Comparison of ENCODE assay signal across 18 cellular contexts in genomic region chr16:9680968-9681367, GRCh38.
DNase-seq lines count a peak whose midpoint lies in the region; ATAC-seq, FAIRE-seq and TF ChIP-seq lines count a peak whose summit lies in the region.
"Had no signal": no experiment of that assay in that cellular context is flagged by ENCODE, and none has a peak within 500 bp of the region (broad histone marks: within the 10 kb centered on the region; RNA-seq: fewer than 3 reads in every experiment).

No MANE protein-coding gene starts in this region.

- no peak overlapping the region for H4K8ac ChIP-seq in H1 (ENCODE audit: extremely low read depth, insufficient read depth, low read length)

- no peak overlapping the region for H2AFZ ChIP-seq in H1 (ENCODE audit: low read length)

- no peak overlapping the region for H3K4ac ChIP-seq in H1 (replicated peaks; ENCODE audit: insufficient read length, low read depth, low read length)

- no peak overlapping the region for H2BK15ac ChIP-seq in H1 (ENCODE audit: low read length)

- no peak for FAIRE-seq in H1 (lab: Jason Lieb, UNC)
- FAIRE-seq: GM12878, GM19239, H54 had no signal

- H3K9me3 Mint-ChIP-seq in activated CD4-positive, alpha-beta memory T cell treated with anti-CD3 and anti-CD28 coated beads, Interleukin-2, amount 10 ng/mL, durations not matched to agents 7 days and 5 days = peaks cover 8% of the 10 kb centered on the region

- no peaks in the 10 kb centered on the region for H4K20me1 ChIP-seq in H1 (replicated peaks in 1 of 2; ENCODE audit: control insufficient read depth in 1 of 2, insufficient read depth in 2 of 2, low read length in 2 of 2)
- H4K20me1 ChIP-seq: BLaER1 treated with 17β-estradiol and CSF1 and Interleukin-3, amounts not matched to agents 10 nM and 100 nM had no signal

- H3K9ac ChIP-seq in HUES64 (ENCODE audit: low read depth, low read length) (peak overlapping the region; percentile 15; the same call in 1 of the 2 replicates), H1 (replicated peaks in 1 of 4; ENCODE audit: extremely low read depth in 1 of 4, low read depth in 3 of 4, low read length in 3 of 4) (no peak overlapping the region)
- H3K9ac ChIP-seq: BLaER1 treated with 17β-estradiol and CSF1 and Interleukin-3, amounts not matched to agents 10 nM and 100 nM had no signal

- no peak overlapping the region for H3K56ac ChIP-seq in H1 (replicated peaks; ENCODE audit: insufficient read length, low read depth, low read length)

- peaks cover 5 to 36% of the 10 kb centered on the region in 2 experiments; a peak in 3 of 4 replicates for H3K79me2 ChIP-seq in H1 (ENCODE audit: control insufficient read depth in 1 of 2, insufficient read depth in 2 of 2, low read length in 2 of 2)

- no peak for TF ChIP-seq RAD21 in H1 (IDR thresholded peaks at IDR 0.05 in 1 of 2, conservative IDR thresholded peaks at IDR 0.05 in 1 of 2; ENCODE audit: low read depth in 2 of 2, low read length in 2 of 2)

- H3K79me1 ChIP-seq in H1 (ENCODE audit: low read depth, low read length) = peaks cover 3% of the 10 kb centered on the region; the same call in 1 of the 2 replicates

- no peaks in the 10 kb centered on the region for H3K27me3 Mint-ChIP-seq in activated CD4-positive, alpha-beta memory T cell treated with anti-CD3 and anti-CD28 coated beads, Interleukin-2, amount 10 ng/mL, durations not matched to agents 7 days and 5 days

- peak overlapping the region; percentile 81; the same call in 1 of the 2 replicates for H2BK5ac ChIP-seq in H1 (ENCODE audit: low read depth, low read length)

- CTCF ChIA-PET in H1 (lab: Charles Lee; ENCODE audit: partially characterized antibody) = interaction anchor here (0.6 to 4.5 kb wide), 6 partner anchors 14 to 204 kb away, joined by 3 to 16 read pairs (median 4); no protein-coding TSS in a partner anchor
- CTCF ChIA-PET in activated CD4-positive, alpha-beta memory T cell treated with anti-CD3 and anti-CD28 coated beads, Interleukin-2, amount 10 ng/mL, durations not matched to agents 7 days and 5 days (lab: Charles Lee) = no interaction called here

- POLR2A ChIA-PET in H1 (lab: Charles Lee; ENCODE audit: partially characterized antibody) = interaction anchor here (0.9 to 4.7 kb wide), 7 partner anchors 12 to 83 kb away, joined by 3 to 82 read pairs (median 4); no protein-coding TSS in a partner anchor
- POLR2A ChIA-PET in activated CD4-positive, alpha-beta memory T cell treated with anti-CD3 and anti-CD28 coated beads, Interleukin-2, amount 10 ng/mL, durations not matched to agents 7 days and 5 days (lab: Charles Lee) = no interaction called here

- no peak overlapping the region for H2BK20ac ChIP-seq in H1 (ENCODE audit: low read length)

- no peak overlapping the region for H4K5ac ChIP-seq in H1 (ENCODE audit: insufficient read length, low read depth, low read length)

- H3K4me1 Mint-ChIP-seq in activated CD4-positive, alpha-beta memory T cell treated with anti-CD3 and anti-CD28 coated beads, Interleukin-2, amount 10 ng/mL, durations not matched to agents 7 days and 5 days = no peaks in the 10 kb centered on the region
- H3K4me1 Mint-ChIP-seq: B cell, IgD-negative memory B cell had no signal

- no peaks in the 10 kb centered on the region for H3K27me3 ChIP-seq in H7 (ENCODE audit: control insufficient read depth, insufficient read depth, low read length)
- no peaks in the 10 kb centered on the region for H3K27me3 ChIP-seq in HUES64 (ENCODE audit: insufficient read depth, low read length)
- H3K27me3 ChIP-seq in H1 (replicated peaks in 1 of 4; ENCODE audit: control insufficient read depth in 3 of 4, extremely low read depth in 1 of 4, insufficient read depth in 3 of 4, low read length in 3 of 4) = no peaks in the 10 kb centered on the region
- H3K27me3 ChIP-seq: BLaER1 treated with 17β-estradiol and CSF1 and Interleukin-3, amounts not matched to agents 10 nM and 100 nM had no signal

- H3K27ac ChIP-seq in HUES64 (ENCODE audit: low read depth, low read length) (peak overlapping the region; percentile 69; the same call in 1 of the 2 replicates), H1 (ENCODE audit: low read depth, low read length) (no peak overlapping the region; the same call in 1 of the 2 replicates)
- H3K27ac ChIP-seq: BLaER1 treated with 17β-estradiol and CSF1 and Interleukin-3, amounts not matched to agents 10 nM and 100 nM had no signal

- H3K18ac ChIP-seq in H1 (ENCODE audit: extremely low read depth, low read length) = peak overlapping the region; percentile 40

- no peak for TF ChIP-seq EP300 in H1 (IDR thresholded peaks at IDR 0.05; ENCODE audit: borderline replicate concordance in 1 of 2, low read depth in 2 of 2, low read length in 2 of 2)

- H3K9me3 ChIP-seq in HUES64 (ENCODE audit: insufficient read depth, low read depth, low read length) (peaks cover 8% of the 10 kb centered on the region), H1 (ENCODE audit: insufficient read depth in 2 of 2, low read depth in 1 of 2, low read length in 1 of 2) (peaks cover 5 to 10% of the 10 kb centered on the region in 2 experiments; a peak in 3 of 4 replicates), iPS-18c (ENCODE audit: control insufficient read depth, insufficient read depth, low read length) (peaks cover 4% of the 10 kb centered on the region)

- H3K4me1 ChIP-seq in HUES64 (ENCODE audit: insufficient read depth, low read length) = peaks cover 54% of the 10 kb centered on the region
- H3K4me1 ChIP-seq in H1 (replicated peaks in 1 of 4; ENCODE audit: control insufficient read depth in 3 of 4, insufficient read depth in 4 of 4, low read length in 3 of 4) = peaks cover 3 to 31% (median 24%) of the 10 kb centered on the region in 4 experiments
- H3K4me1 ChIP-seq: BLaER1 treated with 17β-estradiol and CSF1 and Interleukin-3, amounts not matched to agents 10 nM and 100 nM had no signal

- no peak overlapping the region for H2BK120ac ChIP-seq in H1 (replicated peaks; ENCODE audit: low read depth, low read length)

- H3K23ac ChIP-seq in H1 (ENCODE audit: insufficient read length) = no peak overlapping the region

- DNase-seq in H7 = no peak
- DNase-seq in H1 (ENCODE audit: low read depth in 1 of 2, low spot score in 2 of 2) = no peak
- DNase-seq in NCI-H226 = no peak
- no peak for DNase-seq in SK-N-DZ (ENCODE audit: low spot score)
- DNase-seq in activated CD4-positive, alpha-beta memory T cell treated with anti-CD3 and anti-CD28 coated beads, Interleukin-2, amount 10 ng/mL, durations not matched to agents 7 days and 5 days = no peak
- DNase-seq: Calu3; CD8-positive, alpha-beta T cell; DMS79 treated with DMSO at 0.1 percent for 48 hours; KBM-7 had no signal

- WGBS in HUES64 = 87% methylated on average over 2 of the region's 2 CpGs
- 65% methylated on average over 2 of the region's 2 CpGs; no CpG with 5 or more reads in 1 of the 2 experiments for WGBS in H1 (ENCODE audit: extremely low coverage in 1 of 2, insufficient coverage in 1 of 2, insufficient read length in 1 of 2, insufficient replicate concordance in 2 of 2, low coverage in 1 of 2, low lambda C conversion rate in 2 of 2, missing lambda C conversion rate in 1 of 2), 2 experiments

- ATAC-seq in HG03139 (IDR thresholded peaks at IDR 0.05; ENCODE audit: unreplicated experiment) = no peak
- ATAC-seq: CD8-positive, alpha-beta T cell; GM12878 had no signal

- no peak for TF ChIP-seq POLR2A in H1 (IDR thresholded peaks at IDR 0.05; ENCODE audit: control extremely low read depth in 1 of 2, low read depth in 2 of 2, low read length in 2 of 2)

- peak overlapping the region; percentile 39; the same call in 1 of the 2 replicates for H2AK5ac ChIP-seq in H1 (ENCODE audit: low read depth, low read length)

- no peaks in the 10 kb centered on the region for H3K36me3 ChIP-seq in H7 (replicated peaks; ENCODE audit: control insufficient read depth, insufficient read depth, low read length)
- no peaks in the 10 kb centered on the region for H3K36me3 ChIP-seq in HUES64 (ENCODE audit: insufficient read depth, low read length)
- peaks cover 0 to 5% (median under 1%) of the 10 kb centered on the region in 4 experiments; a peak in 2 of 8 replicates for H3K36me3 ChIP-seq in H1 (ENCODE audit: control insufficient read depth in 2 of 4, insufficient read depth in 4 of 4, low read length in 3 of 4)
- H3K36me3 ChIP-seq: BLaER1 treated with 17β-estradiol and CSF1 and Interleukin-3, amounts not matched to agents 10 nM and 100 nM had no signal

- peaks cover 2% of the 10 kb centered on the region; the same call in 1 of the 2 replicates for H3K23me2 ChIP-seq in H1 (ENCODE audit: low read depth, low read length)

- no peak overlapping the region for H4K91ac ChIP-seq in H1 (replicated peaks; ENCODE audit: insufficient read length, low read length)

- no peak overlapping the region for H2BK12ac ChIP-seq in H1 (ENCODE audit: low read depth, low read length)

- TF ChIP-seq CTCF in H1 (IDR thresholded peaks at IDR 0.05; ENCODE audit: control extremely low read depth in 1 of 3, insufficient read depth in 1 of 3, low read depth in 1 of 3, low read length in 3 of 3) = no peak

- peak overlapping the region; percentile 40 for H3K4me3 ChIP-seq in H7 (ENCODE audit: insufficient read depth, low read depth, low read length)
- peak overlapping the region; percentile 41 for H3K4me3 ChIP-seq in HUES64 (ENCODE audit: low read length)
- H3K4me3 ChIP-seq in H1 (ENCODE audit: extremely low read depth in 1 of 4, insufficient read depth in 2 of 4, low read depth in 3 of 4, low read length in 4 of 4) = peak overlapping the region in 3 of 4 experiments; percentile 3 to 53 (median 28); a peak in 3 of 8 replicates
- peak overlapping the region; percentile 4; the same call in 1 of the 2 replicates for H3K4me3 ChIP-seq in iPS-18c (ENCODE audit: insufficient read depth, low read depth, low read length)
- H3K4me3 ChIP-seq: BLaER1 treated with 17β-estradiol and CSF1 and Interleukin-3, amounts not matched to agents 10 nM and 100 nM; GM12878 had no signal

- no peak overlapping the region for H3K4me3 Mint-ChIP-seq in activated CD4-positive, alpha-beta memory T cell treated with anti-CD3 and anti-CD28 coated beads, Interleukin-2, amount 10 ng/mL, durations not matched to agents 7 days and 5 days
- H3K4me3 Mint-ChIP-seq: B cell; CD8-positive, alpha-beta T cell had no signal

- no peak overlapping the region for H3K27ac Mint-ChIP-seq in activated CD4-positive, alpha-beta memory T cell treated with anti-CD3 and anti-CD28 coated beads, Interleukin-2, amount 10 ng/mL, durations not matched to agents 7 days and 5 days
- H3K27ac Mint-ChIP-seq: B cell; CD8-positive, alpha-beta T cell; IgD-negative memory B cell had no signal

- H3K36me3 Mint-ChIP-seq in activated CD4-positive, alpha-beta memory T cell treated with anti-CD3 and anti-CD28 coated beads, Interleukin-2, amount 10 ng/mL, durations not matched to agents 7 days and 5 days (ENCODE audit: low read depth) = no peaks in the 10 kb centered on the region
- H3K36me3 Mint-ChIP-seq: CD8-positive, alpha-beta T cell; IgD-negative memory B cell had no signal

- peak overlapping the region; percentile 57 to 94 for H3K4me2 ChIP-seq in H1 (ENCODE audit: insufficient read depth in 1 of 2, low read depth in 2 of 2, low read length in 2 of 2)
- H3K4me2 ChIP-seq: BLaER1 treated with 17β-estradiol and CSF1 and Interleukin-3, amounts not matched to agents 10 nM and 100 nM had no signal

- no peak overlapping the region for H3K14ac ChIP-seq in H1 (ENCODE audit: insufficient read length)

TF ChIP-seq in H1, 55 proteins besides CTCF, POLR2A, EP300 and RAD21 (continues in another document):
- TF ChIP-seq EGR1 (IDR thresholded peaks at IDR 0.05; ENCODE audit: borderline replicate concordance, low read depth, low read length) = no peak
- TF ChIP-seq ASH2L (IDR thresholded peaks at IDR 0.05; ENCODE audit: low read length) = no peak
